ENCODE assay signal across 21 cellular contexts in genomic region chr18:7169601-7170000, GRCh38.
"Had no signal": no experiment of that assay in that cellular context is flagged by ENCODE, and none has a peak within 500 bp of the region (broad histone marks: within the 10 kb centered on the region; RNA-seq: fewer than 3 reads in every experiment).

No MANE protein-coding gene starts in this region.

- H3K36me3 ChIP-seq: MG63 had no signal

- H3K4me3 ChIP-seq: MG63 had no signal

- H3K4me2 ChIP-seq: SK-N-SH had no signal

- H3K27ac ChIP-seq: HL-60 had no signal

- DNase-seq: KBM-7, MG63, NCI-H1092, NCI-H1105 treated with DMSO at 0.1 percent for 48 hours, NCI-H1436, NCI-H187, NCI-H2029, NCI-H2081 treated with DMSO at 0.1 percent for 48 hours, NCI-H2171, NCI-H226, NCI-H446, NCI-H510A, NCI-H524 treated with DMSO at 0.1 percent for 48 hours, NCI-H69, NCI-H774, RPMI8226, SHP77, SK-N-SH, SW 1271, T-cell had no signal

- ATAC-seq: T-cell had no signal

- H3K9ac ChIP-seq: SK-N-SH had no signal

- H3K9me3 ChIP-seq: MG63, SK-N-SH had no signal

- H3K27me3 ChIP-seq: MG63 had no signal
